27 cellular contexts compared by ENCODE assay signal in genomic region chr12:76457010-76457409, GRCh38.
DNase-seq lines count a peak whose midpoint lies in the region; ATAC-seq and TF ChIP-seq lines count a peak whose summit lies in the region.
"Had no signal": no experiment of that assay in that cellular context is flagged by ENCODE, and none has a peak within 500 bp of the region (broad histone marks: within the 10 kb centered on the region; RNA-seq: fewer than 3 reads in every experiment).

No MANE protein-coding gene starts in this region.

- no peak overlapping the region for H3K23ac ChIP-seq in H9 (ENCODE audit: insufficient read length, low read depth, low read length)

- no peak overlapping the region for H4K5ac ChIP-seq in H9 (ENCODE audit: insufficient read length, low read depth, low read length)

- H3K79me2 ChIP-seq in osteoblast (ENCODE audit: insufficient read depth, low read length) (peaks cover 48% of the 10 kb centered on the region), H9 (ENCODE audit: insufficient read depth, low read length) (no peaks in the 10 kb centered on the region)

- no peak overlapping the region for H2BK20ac ChIP-seq in H9 (ENCODE audit: low read depth, low read length, poor library complexity, severe bottlenecking)

- H2BK5ac ChIP-seq in H9 (ENCODE audit: insufficient read length, low read length), result no peak overlapping the region

- H2AFZ ChIP-seq in osteoblast (ENCODE audit: low read length) (no peak overlapping the region), H9 (ENCODE audit: low read length) (no peak overlapping the region)

- no peaks in the 10 kb centered on the region for H3K9me3 ChIP-seq in osteoblast (ENCODE audit: low read depth, low read length)
- H3K9me3 ChIP-seq in H9 (ENCODE audit: control insufficient read depth, low read depth, low read length), result no peaks in the 10 kb centered on the region

- intact Hi-C loops in activated naive CD4-positive, alpha-beta T cell treated with anti-CD3 and anti-CD28 coated beads for 36 hours (cut with micrococcal nuclease), result loop anchor here (2.0 to 10.0 kb wide), 6 partner anchors 130 to 1772 kb away; partner anchors contain the start of genes CAPS2, GLIPR1L1 and KRR1

- TF ChIP-seq CTCF in fibroblast of villous mesenchyme (IDR thresholded peaks at IDR 0.05; ENCODE audit: insufficient read depth, low read depth, low read length) (no peak), osteoblast (IDR thresholded peaks at IDR 0.05; ENCODE audit: extremely low read depth, low read depth, low read length) (no peak), H9 (conservative IDR thresholded peaks at IDR 0.05) (no peak)

- H3K4ac ChIP-seq in H9 (ENCODE audit: low read depth, low read length), result no peak overlapping the region

- H3K4me3 ChIP-seq in fibroblast of villous mesenchyme (ENCODE audit: low read depth, low read length) (no peak overlapping the region), osteoblast (ENCODE audit: insufficient read depth, low read length) (no peak overlapping the region)
- H3K4me3 ChIP-seq: coronary artery, SK-N-MC had no signal

- CTCF ChIA-PET in activated naive CD4-positive, alpha-beta T cell treated with anti-CD3 and anti-CD28 coated beads for 36 hours (lab: Charles Lee), result interaction anchor here (0.7 to 2.8 kb wide), 11 partner anchors 12 to 945 kb away, joined by 3 to 19 read pairs (median 5); partner anchors contain the start of gene KRR1
- CTCF ChIA-PET in T-cell (lab: Charles Lee), result interaction anchor here (1.0 to 3.2 kb wide), 11 partner anchors 12 to 930 kb away, joined by 3 to 15 read pairs (median 4); partner anchors contain the start of gene BBS10 (in 1 of the 2)

- no peak overlapping the region for H2BK120ac ChIP-seq in H9 (ENCODE audit: low read depth, low read length, poor library complexity, severe bottlenecking)

- H3K4me3 Mint-ChIP-seq in activated naive CD4-positive, alpha-beta T cell treated with anti-CD3 and anti-CD28 coated beads, Interleukin-2, amount 50 U/mL, for 24 hours, result no peak overlapping the region
- no peak overlapping the region for H3K4me3 Mint-ChIP-seq in activated naive CD4-positive, alpha-beta T cell treated with anti-CD3 and anti-CD28 coated beads for 36 hours
- H3K4me3 Mint-ChIP-seq in T-cell, result peak overlapping the region in 2 of 3 donors; percentile 0 to 9
- H3K4me3 Mint-ChIP-seq in H9, result no peak overlapping the region
- H3K4me3 Mint-ChIP-seq: brain; endodermal cell; T-helper 2 cell treated with Interferon-gamma antibody and Interleukin-4, amounts not matched to agents 5 μg/mL and 100 μg/mL, for 36 hours had no signal

- H3K4me1 Mint-ChIP-seq in activated naive CD4-positive, alpha-beta T cell treated with anti-CD3 and anti-CD28 coated beads, Interleukin-2, amount 50 U/mL, for 24 hours, result peaks cover 55% of the 10 kb centered on the region
- peaks cover 23% of the 10 kb centered on the region for H3K4me1 Mint-ChIP-seq in activated naive CD4-positive, alpha-beta T cell treated with anti-CD3 and anti-CD28 coated beads for 36 hours (ENCODE audit: low read depth)
- H3K4me1 Mint-ChIP-seq in T-cell (peaks cover 49 to 60% (median 49%) of the 10 kb centered on the region in 3 donors), H9 (peaks cover 3 to 4% of the 10 kb centered on the region in 2 experiments; a peak in 3 of 4 replicates)

- H4K91ac ChIP-seq in H9 (ENCODE audit: insufficient read length, low read depth, low read length), result no peak overlapping the region

- 100% methylated on average over 2 of the region's 7 CpGs for WGBS in H9 (ENCODE audit: extremely low coverage, insufficient read length, low lambda C conversion rate)

- H3K23me2 ChIP-seq in H9 (ENCODE audit: insufficient read length, low read depth, low read length, poor library complexity, severe bottlenecking), result no peaks in the 10 kb centered on the region

- H3K27ac ChIP-seq in osteoblast (ENCODE audit: low read depth, low read length), result no peak overlapping the region
- no peak overlapping the region for H3K27ac ChIP-seq in H9 (ENCODE audit: insufficient read length, low read depth, low read length)
- H3K27ac ChIP-seq: coronary artery, RWPE1, SK-N-MC, WERI-Rb-1 had no signal

- no peak overlapping the region for H3K56ac ChIP-seq in H9 (ENCODE audit: insufficient read length, low read depth, low read length)

- H3K9me3 Mint-ChIP-seq in activated naive CD4-positive, alpha-beta T cell treated with anti-CD3 and anti-CD28 coated beads, Interleukin-2, amount 50 U/mL, for 24 hours, result no peaks in the 10 kb centered on the region
- H3K9me3 Mint-ChIP-seq in activated naive CD4-positive, alpha-beta T cell treated with anti-CD3 and anti-CD28 coated beads for 36 hours, result no peaks in the 10 kb centered on the region
- H3K9me3 Mint-ChIP-seq in T-cell (no peaks in the 10 kb centered on the region), H9 (no peaks in the 10 kb centered on the region)
- H3K9me3 Mint-ChIP-seq: activated T-helper 2 cell treated with anti-CD3 and anti-CD28 coated beads, Interferon-gamma antibody, Interleukin-2, Interleukin-4, amounts not matched to agents 10 μg/mL and 5 μg/mL and 100 μg/mL, durations not matched to agents 14 hours and 24 hours and 36 hours; brain; endodermal cell; T-helper 2 cell treated with Interferon-gamma antibody and Interleukin-4, amounts not matched to agents 5 μg/mL and 100 μg/mL, for 36 hours had no signal

- H3K14ac ChIP-seq in H9 (ENCODE audit: insufficient read depth, low read length), result no peak overlapping the region

- no peak overlapping the region for H3T11ph ChIP-seq in H9 (ENCODE audit: low read length)

- H2BK15ac ChIP-seq in H9 (ENCODE audit: low read depth, low read length), result no peak overlapping the region

- H3K36me3 Mint-ChIP-seq in activated naive CD4-positive, alpha-beta T cell treated with anti-CD3 and anti-CD28 coated beads, Interleukin-2, amount 50 U/mL, for 24 hours, result peaks cover 8% of the 10 kb centered on the region
- peaks cover 2% of the 10 kb centered on the region for H3K36me3 Mint-ChIP-seq in activated naive CD4-positive, alpha-beta T cell treated with anti-CD3 and anti-CD28 coated beads for 36 hours (ENCODE audit: low read depth)
- peaks cover 9% of the 10 kb centered on the region for H3K36me3 Mint-ChIP-seq in T-cell
- H3K36me3 Mint-ChIP-seq in H9 (ENCODE audit: insufficient read depth in 1 of 3, low read depth in 3 of 3), result no peaks in the 10 kb centered on the region

- H3K27ac Mint-ChIP-seq in activated naive CD4-positive, alpha-beta T cell treated with anti-CD3 and anti-CD28 coated beads, Interleukin-2, amount 50 U/mL, for 24 hours, result peak overlapping the region; percentile 8
- H3K27ac Mint-ChIP-seq in activated naive CD4-positive, alpha-beta T cell treated with anti-CD3 and anti-CD28 coated beads for 36 hours, result no peak overlapping the region
- H3K27ac Mint-ChIP-seq in T-cell, result peak overlapping the region; percentile 88 to 90
- H3K27ac Mint-ChIP-seq in H9, result no peak overlapping the region
- H3K27ac Mint-ChIP-seq: activated T-helper 2 cell treated with anti-CD3 and anti-CD28 coated beads, Interferon-gamma antibody, Interleukin-2, Interleukin-4, amounts not matched to agents 10 μg/mL and 5 μg/mL and 100 μg/mL, durations not matched to agents 14 hours and 24 hours and 36 hours; brain; endodermal cell; T-helper 2 cell treated with Interferon-gamma antibody and Interleukin-4, amounts not matched to agents 5 μg/mL and 100 μg/mL, for 36 hours had no signal

- no peak overlapping the region for H3K9ac ChIP-seq in H9 (ENCODE audit: extremely low read depth, insufficient read length, low read length)

- H3K27me3 ChIP-seq in osteoblast (ENCODE audit: insufficient read depth, low read length) (no peaks in the 10 kb centered on the region), H9 (ENCODE audit: insufficient read depth, low read length) (no peaks in the 10 kb centered on the region)

- no peak overlapping the region for H4K8ac ChIP-seq in H9 (replicated peaks; ENCODE audit: insufficient read length, low read depth, low read length)

- POLR2A ChIA-PET in T-cell (lab: Charles Lee), result interaction anchor here in 1 of 2 donors (0.6 kb wide), 1 partner anchor 98 kb away, joined by 4 read pairs; no protein-coding TSS in a partner anchor

- no peaks in the 10 kb centered on the region for H3K36me3 ChIP-seq in osteoblast (ENCODE audit: insufficient read depth, low read length)

- ATAC-seq in T-cell (replicated peaks in 1 of 4), result peak; percentile 58 to 75 (median 72)
- ATAC-seq in HG03097 (IDR thresholded peaks at IDR 0.05; ENCODE audit: low FRiP score, unreplicated experiment), result no peak
- ATAC-seq in GM18517 (IDR thresholded peaks at IDR 0.05; ENCODE audit: unreplicated experiment), result no peak
- ATAC-seq: HepG2 had no signal

- H3K79me1 ChIP-seq in H9 (ENCODE audit: insufficient read depth, low read depth, low read length, poor library complexity, severe bottlenecking), result no peaks in the 10 kb centered on the region

- H2AK5ac ChIP-seq in H9 (ENCODE audit: insufficient read length, low read length), result no peak overlapping the region

- H3K18ac ChIP-seq in H9 (ENCODE audit: insufficient read length, low read depth, low read length), result no peak overlapping the region

- H3K4me2 ChIP-seq in osteoblast (ENCODE audit: insufficient read depth, low read length), result no peak overlapping the region
- H3K4me2 ChIP-seq in H9 (ENCODE audit: insufficient read depth, insufficient read length, low read length), result no peak overlapping the region

- H2BK12ac ChIP-seq in H9 (ENCODE audit: insufficient read length, low read depth, low read length), result no peak overlapping the region

- H3K4me1 ChIP-seq in osteoblast (ENCODE audit: insufficient read depth, low read length) (peaks cover 6% of the 10 kb centered on the region), H9 (ENCODE audit: insufficient read depth, low read length) (no peaks in the 10 kb centered on the region; the same call in 1 of the 2 replicates)

- no peaks in the 10 kb centered on the region for H3K27me3 Mint-ChIP-seq in activated naive CD4-positive, alpha-beta T cell treated with anti-CD3 and anti-CD28 coated beads, Interleukin-2, amount 50 U/mL, for 24 hours
- H3K27me3 Mint-ChIP-seq in activated naive CD4-positive, alpha-beta T cell treated with anti-CD3 and anti-CD28 coated beads for 36 hours (ENCODE audit: low read depth), result no peaks in the 10 kb centered on the region
- H3K27me3 Mint-ChIP-seq in T-cell (no peaks in the 10 kb centered on the region), H9 (ENCODE audit: low read depth) (no peaks in the 10 kb centered on the region)
- H3K27me3 Mint-ChIP-seq: brain had no signal

- DNase-seq in activated naive CD4-positive, alpha-beta T cell treated with anti-CD3 and anti-CD28 coated beads for 36 hours, result no peak
- DNase-seq in T-cell (no peak), fibroblast of villous mesenchyme (ENCODE audit: low read depth) (peak; percentile 48), osteoblast (ENCODE audit: insufficient read length, low spot score, missing footprints) (no peak), H9 (no peak)
- DNase-seq: activated CD4-positive, alpha-beta T cell treated with anti-CD3 and anti-CD28 coated beads, Interleukin-2, amount 50 U/mL, for 1 hour; activated CD8-positive, alpha-beta memory T cell treated with anti-CD3 and anti-CD28 coated beads, Interleukin-2, amount 50 U/mL, for 4 hours; endodermal cell; GF-D8; glutamatergic neuron; NCI-H1092 treated with DMSO at 0.1 percent for 48 hours; NCI-H187 treated with DMSO at 0.1 percent for 48 hours; NCI-H526 treated with DMSO at 0.1 percent for 48 hours; occipital lobe; stimulated activated CD4-positive, alpha-beta T cell treated with anti-CD3 and anti-CD28 coated beads, Interleukin-1b, Interleukin-23, amount 100 ng/mL, for 48 hours; trophoblast cell; WERI-Rb-1 had no signal

- H4K20me1 ChIP-seq in osteoblast (ENCODE audit: insufficient read depth, low read length) (no peaks in the 10 kb centered on the region), H9 (ENCODE audit: control insufficient read depth, insufficient read depth, insufficient read length) (no peaks in the 10 kb centered on the region)

Comparison
In these comparisons a context has a peak if more than half of its experiments do, and no peak if none do; other contexts are left out.
1. H3K27ac Mint-ChIP-seq: peak in activated naive CD4-positive, alpha-beta T cell treated with anti-CD3 and anti-CD28 coated beads, Interleukin-2, amount 50 U/mL, for 24 hours (single experiment) and T-cell (2 of 2); none in activated naive CD4-positive, alpha-beta T cell treated with anti-CD3 and anti-CD28 coated beads for 36 hours (single experiment) and H9 (0 of 3).
2. H3K4me3 Mint-ChIP-seq: peak in T-cell (2 of 3); none in activated naive CD4-positive, alpha-beta T cell treated with anti-CD3 and anti-CD28 coated beads, Interleukin-2, amount 50 U/mL, for 24 hours (single experiment), activated naive CD4-positive, alpha-beta T cell treated with anti-CD3 and anti-CD28 coated beads for 36 hours (single experiment) and H9 (0 of 2).
3. ATAC-seq: peak in T-cell (4 of 4); none in HG03097 (single experiment) and GM18517 (single experiment).